In genomic region chr22:36330127-36330526, GRCh38 we compare ENCODE assay signal across 8 cellular contexts. TPM values are rescaled to one million over a fixed set of nuclear protein-coding genes. Genes with fewer than 3 reads are reported as not detected.
DNase-seq lines count a peak whose midpoint lies in the region; ATAC-seq and TF ChIP-seq lines count a peak whose summit lies in the region.

No MANE protein-coding gene starts in this region.

- no peak for TF ChIP-seq EP300 in upper lobe of left lung (IDR thresholded peaks at IDR 0.05)

- CTCF ChIA-PET in activated naive CD4-positive, alpha-beta T cell treated with anti-CD3 and anti-CD28 coated beads, Interleukin-2, amount 10 ng/mL, durations not matched to agents 7 days and 5 days (lab: Charles Lee) = no interaction called here

- WGBS in upper lobe of left lung, 2 donors = 72 to 86% methylated on average over 9 of the region's 9 CpGs

- peak overlapping the region; percentile 49 for H3K9ac ChIP-seq in muscle layer of colon (ENCODE audit: low read length)

- TF ChIP-seq CTCF in breast epithelium (IDR thresholded peaks at IDR 0.05) (no peak), upper lobe of left lung (IDR thresholded peaks at IDR 0.05) (no peak)

- peaks cover 91% of the 10 kb centered on the region for H3K36me3 Mint-ChIP-seq in activated naive CD4-positive, alpha-beta T cell treated with anti-CD3 and anti-CD28 coated beads, Interleukin-2, amount 10 ng/mL, durations not matched to agents 7 days and 5 days

- peak overlapping the region; percentile 99 for H3K27ac Mint-ChIP-seq in activated naive CD4-positive, alpha-beta T cell treated with anti-CD3 and anti-CD28 coated beads, Interleukin-2, amount 10 ng/mL, durations not matched to agents 7 days and 5 days

- peak overlapping the region in 2 of 3 donors; percentile 11 to 44 for H3K4me3 ChIP-seq in breast epithelium
- H3K4me3 ChIP-seq in muscle layer of colon (ENCODE audit: low read depth in 1 of 2, low read length in 2 of 2) = peak overlapping the region in 1 of 2 donors; percentile 36
- H3K4me3 ChIP-seq in upper lobe of left lung = peak overlapping the region in 2 of 4 donors; percentile 8 to 25

- peaks cover 89% of the 10 kb centered on the region for H3K4me1 Mint-ChIP-seq in activated naive CD4-positive, alpha-beta T cell treated with anti-CD3 and anti-CD28 coated beads, Interleukin-2, amount 10 ng/mL, durations not matched to agents 7 days and 5 days

- ATAC-seq in upper lobe of left lung (ENCODE audit: low FRiP score in 2 of 2) (no peak), HG02588 (IDR thresholded peaks at IDR 0.05; ENCODE audit: unreplicated experiment) (no peak)

- H3K9me3 Mint-ChIP-seq in activated naive CD4-positive, alpha-beta T cell treated with anti-CD3 and anti-CD28 coated beads, Interleukin-2, amount 10 ng/mL, durations not matched to agents 7 days and 5 days = no peaks in the 10 kb centered on the region

- no peaks in the 10 kb centered on the region for H3K9me3 ChIP-seq in breast epithelium
- no peaks in the 10 kb centered on the region for H3K9me3 ChIP-seq in muscle layer of colon (ENCODE audit: low read length)
- H3K9me3 ChIP-seq in upper lobe of left lung = no peaks in the 10 kb centered on the region

- H3K36me3 ChIP-seq in breast epithelium = no peaks in the 10 kb centered on the region
- H3K36me3 ChIP-seq in muscle layer of colon (ENCODE audit: insufficient read depth, low read length) = peaks cover 60% of the 10 kb centered on the region
- peaks cover 17 to 75% (median 41%) of the 10 kb centered on the region in 4 donors for H3K36me3 ChIP-seq in upper lobe of left lung

- H3K4me1 ChIP-seq in breast epithelium (peaks cover 48 to 75% of the 10 kb centered on the region in 2 donors), muscle layer of colon (ENCODE audit: insufficient read depth, low read length) (peaks cover 100% of the 10 kb centered on the region), upper lobe of left lung (peaks cover 98 to 100% (median 99%) of the 10 kb centered on the region in 4 donors)

- H3K27me3 ChIP-seq in breast epithelium = no peaks in the 10 kb centered on the region
- H3K27me3 ChIP-seq in muscle layer of colon (ENCODE audit: control insufficient read depth in 1 of 2, insufficient read depth in 2 of 2, low read length in 2 of 2) = no peaks in the 10 kb centered on the region
- no peaks in the 10 kb centered on the region for H3K27me3 ChIP-seq in upper lobe of left lung

- intact Hi-C loops in breast epithelium (cut with DNase I; ENCODE audit: low total_unique reads) = no loop called here

- TF ChIP-seq POLR2A in breast epithelium (IDR thresholded peaks at IDR 0.05) (no peak), upper lobe of left lung (IDR thresholded peaks at IDR 0.05) (no peak), erythroblast (IDR thresholded peaks at IDR 0.05; ENCODE audit: low read length) (no peak)

- DNase-seq in activated naive CD4-positive, alpha-beta T cell treated with anti-CD3 and anti-CD28 coated beads, Interleukin-2, amount 10 ng/mL, durations not matched to agents 7 days and 5 days = no peak
- no peak for DNase-seq in activated naive CD4-positive, alpha-beta T cell treated with anti-CD3 and anti-CD28 coated beads, Interleukin-2, amount 50 U/mL, for 16 hours
- DNase-seq in breast epithelium (ENCODE audit: low spot score in 2 of 2) (no peak), upper lobe of left lung (no peak), erythroblast (lab: John Stamatoyannopoulos, UW) (no peak)
- DNase-seq in stimulated activated CD4-positive, alpha-beta T cell treated with anti-CD3 and anti-CD28 coated beads, Interleukin-15, amount 100 ng/mL, for 24 hours = no peak

- no peaks in the 10 kb centered on the region for H3K27me3 Mint-ChIP-seq in activated naive CD4-positive, alpha-beta T cell treated with anti-CD3 and anti-CD28 coated beads, Interleukin-2, amount 10 ng/mL, durations not matched to agents 7 days and 5 days

- H3K4me3 Mint-ChIP-seq in activated naive CD4-positive, alpha-beta T cell treated with anti-CD3 and anti-CD28 coated beads, Interleukin-2, amount 10 ng/mL, durations not matched to agents 7 days and 5 days = peak overlapping the region; percentile 87

- H3K27ac ChIP-seq in breast epithelium (peak overlapping the region; percentile 96 to 97), muscle layer of colon (ENCODE audit: low read depth, low read length) (peak overlapping the region; percentile 97), upper lobe of left lung (peak overlapping the region; percentile 88 to 91 (median 89))

RNA-seq across cellular contexts. Expression of gene MYH9, which starts 57.6 kb away (rescaled TPM):
- total RNA-seq in breast epithelium (100 to 1,000 TPM; 169 to 392 (median 268) TPM), upper lobe of left lung (100 to 1,000 TPM; 486 to 925 (median 599) TPM)
